Comparison of ENCODE assay signal across 15 cellular contexts in genomic region chr2:122469147-122469546, GRCh38.
A peak's percentile ranks its signal among the peaks of the same experiment; 100 is the strongest.
DNase-seq lines count a peak whose midpoint lies in the region; ATAC-seq and TF ChIP-seq lines count a peak whose summit lies in the region.
"Had no signal": no experiment of that assay in that cellular context is flagged by ENCODE, and none has a peak within 500 bp of the region (broad histone marks: within the 10 kb centered on the region; RNA-seq: fewer than 3 reads in every experiment).

No MANE protein-coding gene starts in this region.

- no peaks in the 10 kb centered on the region for H3K79me2 ChIP-seq in PC-3 (ENCODE audit: low read length)
- no peaks in the 10 kb centered on the region for H3K79me2 ChIP-seq in parathyroid adenoma

- H3K27me3 ChIP-seq in PC-3 (ENCODE audit: low read length) (no peaks in the 10 kb centered on the region), parathyroid adenoma (ENCODE audit: control insufficient read depth, insufficient read depth, low read length) (no peaks in the 10 kb centered on the region), right cardiac atrium (ENCODE audit: control insufficient read depth, insufficient read depth) (no peaks in the 10 kb centered on the region)
- H3K27me3 ChIP-seq: BLaER1 treated with 17β-estradiol and CSF1 and Interleukin-3, amounts not matched to agents 10 nM and 100 nM had no signal

- peaks cover 11% of the 10 kb centered on the region for H3K4me1 ChIP-seq in PC-3 (ENCODE audit: insufficient read depth, low read length)
- H3K4me1 ChIP-seq in parathyroid adenoma = peaks cover 7% of the 10 kb centered on the region
- no peaks in the 10 kb centered on the region for H3K4me1 ChIP-seq in right cardiac atrium (ENCODE audit: control insufficient read depth, insufficient read depth, low read length)
- H3K4me1 ChIP-seq: BLaER1 treated with 17β-estradiol and CSF1 and Interleukin-3, amounts not matched to agents 10 nM and 100 nM had no signal

- H4K20me1 ChIP-seq in PC-3 (ENCODE audit: low read length) = no peaks in the 10 kb centered on the region
- H4K20me1 ChIP-seq: BLaER1 treated with 17β-estradiol and CSF1 and Interleukin-3, amounts not matched to agents 10 nM and 100 nM had no signal

- POLR2A ChIA-PET in PC-3 (lab: Charles Lee; ENCODE audit: unreplicated experiment) = no interaction called here

- no peak overlapping the region for H3K4me3 ChIP-seq in PC-3 (ENCODE audit: low read length)
- H3K4me3 ChIP-seq in parathyroid adenoma (ENCODE audit: low read depth, low read length) = no peak overlapping the region
- no peak overlapping the region for H3K4me3 ChIP-seq in right cardiac atrium (ENCODE audit: low read length)
- H3K4me3 ChIP-seq: BLaER1 treated with 17β-estradiol and CSF1 and Interleukin-3, amounts not matched to agents 10 nM and 100 nM had no signal

- ATAC-seq in PC-3 (no peak; the same call in 1 of the 2 replicates), right cardiac atrium (no peak)

- H3F3A ChIP-seq in PC-3 (ENCODE audit: low read length, unreplicated experiment) = no peaks in the 10 kb centered on the region

- CTCF ChIA-PET in PC-3 (lab: Charles Lee) = no interaction called here

- H3K27ac ChIP-seq in PC-3 (ENCODE audit: low read length) (no peak overlapping the region), parathyroid adenoma (no peak overlapping the region), right cardiac atrium (ENCODE audit: low read length) (no peak overlapping the region)
- H3K27ac ChIP-seq: BLaER1 treated with 17β-estradiol and CSF1 and Interleukin-3, amounts not matched to agents 10 nM and 100 nM had no signal

- H3K9me2 ChIP-seq in PC-3 (replicated peaks; ENCODE audit: low read length) = no peaks in the 10 kb centered on the region

- H2AFZ ChIP-seq in PC-3 (ENCODE audit: low read length) (no peak overlapping the region), parathyroid adenoma (peak overlapping the region; percentile 56)

- H3K36me3 Mint-ChIP-seq in activated T-cell treated with anti-CD3 and anti-CD28 coated beads, Interleukin-2, amount 50 U/mL, for 24 hours (ENCODE audit: low read depth) = no peaks in the 10 kb centered on the region
- H3K36me3 Mint-ChIP-seq: CD8-positive, alpha-beta memory T cell had no signal

- H3K27me3 Mint-ChIP-seq in activated T-cell treated with anti-CD3 and anti-CD28 coated beads, Interleukin-2, amount 50 U/mL, for 24 hours = no peaks in the 10 kb centered on the region
- H3K27me3 Mint-ChIP-seq: CD8-positive, alpha-beta memory T cell had no signal

- H3K9me3 Mint-ChIP-seq in activated T-cell treated with anti-CD3 and anti-CD28 coated beads, Interleukin-2, amount 50 U/mL, for 24 hours = peaks cover under 1% of the 10 kb centered on the region

- peak; percentile 38 for DNase-seq in NCI-H460 (ENCODE audit: extremely low read depth, low read depth)
- DNase-seq in PC-3 = peak; percentile 52
- peak; percentile 3 for DNase-seq in foreskin melanocyte
- DNase-seq in right cardiac atrium = no peak
- DNase-seq in activated T-cell treated with anti-CD3 and anti-CD28 coated beads, Interleukin-2, amount 50 U/mL, for 24 hours = no peak
- DNase-seq in putamen (ENCODE audit: low spot score) = no peak
- DNase-seq: CD8-positive, alpha-beta memory T cell; MV-4-11; NCI-H1417; NCI-H187; NCI-H2107; NCI-H510A treated with DMSO at 0.1 percent for 48 hours; Right ventricle myocardium superior had no signal

- H3K9ac ChIP-seq in PC-3 (ENCODE audit: low read length) (no peak overlapping the region), parathyroid adenoma (no peak overlapping the region)
- H3K9ac ChIP-seq: BLaER1 treated with 17β-estradiol and CSF1 and Interleukin-3, amounts not matched to agents 10 nM and 100 nM had no signal

- H3K9me3 ChIP-seq in PC-3 (ENCODE audit: low read length) (no peaks in the 10 kb centered on the region), parathyroid adenoma (ENCODE audit: control insufficient read depth, low read length) (no peaks in the 10 kb centered on the region), right cardiac atrium (ENCODE audit: control insufficient read depth, low read length) (no peaks in the 10 kb centered on the region)
- H3K9me3 ChIP-seq: BLaER1 treated with 17β-estradiol and CSF1 and Interleukin-3, amounts not matched to agents 10 nM and 100 nM had no signal

- intact Hi-C loops in PC-3 (cut with micrococcal nuclease) (no loop called here), right cardiac atrium (cut with DNase I) (no loop called here)

- no TSS peak for BruUV-seq in PC-3 (replicated peaks; lab: Mats Ljungman, UMichigan)

- 50% methylated on average over 5 of the region's 5 CpGs for WGBS in right cardiac atrium

- H3K4me3 Mint-ChIP-seq in activated T-cell treated with anti-CD3 and anti-CD28 coated beads, Interleukin-2, amount 50 U/mL, for 24 hours = no peak overlapping the region
- H3K4me3 Mint-ChIP-seq: CD8-positive, alpha-beta memory T cell had no signal

- H3K4me1 Mint-ChIP-seq in activated T-cell treated with anti-CD3 and anti-CD28 coated beads, Interleukin-2, amount 50 U/mL, for 24 hours (ENCODE audit: low read depth) = no peaks in the 10 kb centered on the region
- H3K4me1 Mint-ChIP-seq: CD8-positive, alpha-beta memory T cell had no signal

- TF ChIP-seq CTCF in PC-3 (conservative IDR thresholded peaks at IDR 0.05; ENCODE audit: low read depth, low read length) (no peak), parathyroid adenoma (IDR thresholded peaks at IDR 0.05) (no peak)

- peak overlapping the region; percentile 14; the same call in 1 of the 2 replicates for H3K4me2 ChIP-seq in PC-3 (ENCODE audit: low read length)
- no peak overlapping the region for H3K4me2 ChIP-seq in parathyroid adenoma (ENCODE audit: low read length)
- H3K4me2 ChIP-seq: BLaER1 treated with 17β-estradiol and CSF1 and Interleukin-3, amounts not matched to agents 10 nM and 100 nM had no signal

- H3K36me3 ChIP-seq in PC-3 (ENCODE audit: low read depth, low read length) (no peaks in the 10 kb centered on the region), parathyroid adenoma (ENCODE audit: control insufficient read depth, insufficient read depth, low read length) (no peaks in the 10 kb centered on the region)
- H3K36me3 ChIP-seq: BLaER1 treated with 17β-estradiol and CSF1 and Interleukin-3, amounts not matched to agents 10 nM and 100 nM had no signal

- H3K27ac Mint-ChIP-seq in activated T-cell treated with anti-CD3 and anti-CD28 coated beads, Interleukin-2, amount 50 U/mL, for 24 hours = no peak overlapping the region
- H3K27ac Mint-ChIP-seq: CD8-positive, alpha-beta memory T cell had no signal

Comparison
In these comparisons a context has a peak if more than half of its experiments do, and no peak if none do; other contexts are left out.
1. DNase-seq: peak in NCI-H460 (single experiment), PC-3 (single experiment) and foreskin melanocyte (single experiment); none in right cardiac atrium (0 of 3), activated T-cell treated with anti-CD3 and anti-CD28 coated beads, Interleukin-2, amount 50 U/mL, for 24 hours (single experiment) and putamen (single experiment).